28 cellular contexts compared by ENCODE assay signal in genomic region chr5:73666891-73667290, GRCh38. TPM values are rescaled to one million over a fixed set of nuclear protein-coding genes. Genes with fewer than 3 reads are reported as not detected.
"Had no signal": no experiment of that assay in that cellular context is flagged by ENCODE, and none has a peak within 500 bp of the region (broad histone marks: within the 10 kb centered on the region; RNA-seq: fewer than 3 reads in every experiment).

No MANE protein-coding gene starts in this region.

- DNase-seq: activated CD4-positive, alpha-beta memory T cell treated with anti-CD3 and anti-CD28 coated beads for 36 hours; activated CD4-positive, alpha-beta T cell treated with anti-CD3 and anti-CD28 coated beads, Interleukin-2, amount 10 ng/mL, durations not matched to agents 7 days and 5 days; activated CD4-positive, CD25-positive, alpha-beta regulatory T cell; activated CD8-positive, alpha-beta memory T cell treated with anti-CD3 and anti-CD28 coated beads for 24 hours; activated effector memory CD4-positive, alpha-beta T cell treated with anti-CD3 and anti-CD28 coated beads, Interleukin-2, amount 50 U/mL, for 16 hours; activated naive CD4-positive, alpha-beta T cell treated with Interleukin-2 at 50 U/mL for 16 hours; activated naive CD8-positive, alpha-beta T cell treated with anti-CD3 and anti-CD28 coated beads, Interleukin-2, amount 50 U/mL, for 24 hours; activated T-cell treated with anti-CD3 and anti-CD28 coated beads, Interleukin-2, amount 50 U/mL, for 4 hours; amniotic stem cell; body of pancreas; MG63; MV-4-11; NCI-H1105; NCI-H1436; NCI-H1694 treated with DMSO at 0.1 percent for 48 hours; NCI-H2029 treated with DMSO at 0.1 percent for 48 hours; NCI-H510A treated with DMSO at 0.1 percent for 48 hours; NCI-H69; SJCRH30; SK-N-SH; T-helper 1 cell had no signal

- H3K4me2 ChIP-seq: KMS-11, SK-N-SH had no signal

- FAIRE-seq: bronchial epithelial cell had no signal

- H3K36me3 Mint-ChIP-seq: activated CD4-positive, alpha-beta memory T cell treated with anti-CD3 and anti-CD28 coated beads for 36 hours; activated naive CD4-positive, alpha-beta T cell treated with anti-CD3 and anti-CD28 coated beads, Interleukin-2, amount 50 U/mL, for 72 hours had no signal

- ATAC-seq: activated naive CD4-positive, alpha-beta T cell treated with anti-CD3 and anti-CD28 coated beads, Interleukin-2, amount 50 U/mL, for 72 hours; activated naive CD8-positive, alpha-beta T cell treated with anti-CD3 and anti-CD28 coated beads, Interleukin-2, amount 50 U/mL, for 24 hours; activated T-cell treated with anti-CD3 and anti-CD28 coated beads, Interleukin-2, amount 50 U/mL, for 4 hours; body of pancreas; Right ventricle myocardium inferior had no signal

- H3K4me3 Mint-ChIP-seq: activated CD4-positive, alpha-beta memory T cell treated with anti-CD3 and anti-CD28 coated beads for 36 hours; activated CD4-positive, alpha-beta T cell treated with anti-CD3 and anti-CD28 coated beads, Interleukin-2, amount 10 ng/mL, durations not matched to agents 7 days and 5 days; activated naive CD8-positive, alpha-beta T cell treated with anti-CD3 and anti-CD28 coated beads, Interleukin-2, amount 50 U/mL, for 24 hours; activated T-cell treated with anti-CD3 and anti-CD28 coated beads, Interleukin-2, amount 50 U/mL, for 4 hours had no signal

- H3K9me3 ChIP-seq: ascending aorta, body of pancreas, MG63, SJCRH30, SK-N-SH had no signal

- H3K9me3 Mint-ChIP-seq: activated CD4-positive, alpha-beta memory T cell treated with anti-CD3 and anti-CD28 coated beads for 36 hours; activated CD4-positive, alpha-beta T cell treated with anti-CD3 and anti-CD28 coated beads, Interleukin-2, amount 10 ng/mL, durations not matched to agents 7 days and 5 days; activated naive CD4-positive, alpha-beta T cell treated with anti-CD3 and anti-CD28 coated beads, Interleukin-2, amount 50 U/mL, for 72 hours; activated naive CD8-positive, alpha-beta T cell treated with anti-CD3 and anti-CD28 coated beads, Interleukin-2, amount 50 U/mL, for 24 hours; activated T-cell treated with anti-CD3 and anti-CD28 coated beads, Interleukin-2, amount 50 U/mL, for 4 hours had no signal

- H3K4me1 Mint-ChIP-seq: activated CD4-positive, alpha-beta T cell treated with anti-CD3 and anti-CD28 coated beads, Interleukin-2, amount 10 ng/mL, durations not matched to agents 7 days and 5 days; activated naive CD8-positive, alpha-beta T cell treated with anti-CD3 and anti-CD28 coated beads, Interleukin-2, amount 50 U/mL, for 24 hours had no signal

- H3K27me3 ChIP-seq: ascending aorta, body of pancreas, MG63, SJCRH30 had no signal

- H3K4me1 ChIP-seq: SJCRH30 had no signal

- H3K27ac Mint-ChIP-seq: activated CD4-positive, alpha-beta memory T cell treated with anti-CD3 and anti-CD28 coated beads for 36 hours; activated CD4-positive, alpha-beta T cell treated with anti-CD3 and anti-CD28 coated beads, Interleukin-2, amount 10 ng/mL, durations not matched to agents 7 days and 5 days; activated naive CD4-positive, alpha-beta T cell treated with anti-CD3 and anti-CD28 coated beads, Interleukin-2, amount 50 U/mL, for 72 hours; activated naive CD8-positive, alpha-beta T cell treated with anti-CD3 and anti-CD28 coated beads, Interleukin-2, amount 50 U/mL, for 24 hours had no signal

- H3K36me3 ChIP-seq: ascending aorta, SJCRH30 had no signal

- H3K4me3 ChIP-seq: ascending aorta, body of pancreas, MG63, SJCRH30 had no signal

- H3K9me2 ChIP-seq: SK-N-SH had no signal

- H3K9ac ChIP-seq: KMS-11, SK-N-SH had no signal

- H3K27ac ChIP-seq: ascending aorta, body of pancreas, KMS-11, SJCRH30, VCaP had no signal

RNA-seq across cellular contexts. Expression of gene ARHGEF28, which starts 40.9 kb away (rescaled TPM):
- total RNA-seq: activated CD4-positive, alpha-beta T cell treated with anti-CD3 and anti-CD28 coated beads, Interleukin-2, amount 10 ng/mL, durations not matched to agents 7 days and 5 days; T-helper 2 cell treated with Interferon-gamma antibody and Interleukin-4, amounts not matched to agents 100 ng/mL and 5 ng/mL, for 36 hours had no signal
